In genomic region chr17:72615627-72615991, GRCh38 we compare ENCODE assay signal across 11 cellular contexts.
DNase-seq lines count a peak whose midpoint lies in the region; ATAC-seq, FAIRE-seq and TF ChIP-seq lines count a peak whose summit lies in the region.
"Had no signal": no experiment of that assay in that cellular context is flagged by ENCODE, and none has a peak within 500 bp of the region (broad histone marks: within the 10 kb centered on the region; RNA-seq: fewer than 3 reads in every experiment).

No MANE protein-coding gene starts in this region.

- H3K27me3 Mint-ChIP-seq in neural crest cell (ENCODE audit: low read depth) (peaks cover 10% of the 10 kb centered on the region), type B pancreatic cell (no peaks in the 10 kb centered on the region)
- H3K27me3 Mint-ChIP-seq: activated T-helper 17 cell treated with anti-CD3 and anti-CD28 coated beads, Interleukin-2, amount 50 U/mL, for 72 hours had no signal

- peaks cover 29% of the 10 kb centered on the region for H3K4me1 ChIP-seq in ectodermal cell (ENCODE audit: control insufficient read depth, insufficient read depth, low read length)
- H3K4me1 ChIP-seq: psoas muscle had no signal

- H3K36me3 ChIP-seq in ectodermal cell (ENCODE audit: control insufficient read depth, insufficient read depth, low read length) = no peaks in the 10 kb centered on the region

- H3K4me1 Mint-ChIP-seq in neural crest cell (peaks cover 59% of the 10 kb centered on the region), type B pancreatic cell (ENCODE audit: unreplicated experiment) (peaks cover 51% of the 10 kb centered on the region)

- ATAC-seq in HG02970 (IDR thresholded peaks at IDR 0.05; ENCODE audit: low FRiP score, unreplicated experiment) = no peak
- ATAC-seq: activated T-helper 17 cell treated with anti-CD3 and anti-CD28 coated beads, Interleukin-2, amount 50 U/mL, for 72 hours; psoas muscle had no signal

- no peaks in the 10 kb centered on the region for H3K27me3 ChIP-seq in ectodermal cell (ENCODE audit: control insufficient read depth, insufficient read depth, low read length, poor library complexity, severe bottlenecking)

- no peaks in the 10 kb centered on the region for H3K9me3 Mint-ChIP-seq in neural crest cell
- H3K9me3 Mint-ChIP-seq in type B pancreatic cell = no peaks in the 10 kb centered on the region
- H3K9me3 Mint-ChIP-seq: activated CD4-positive, alpha-beta memory T cell treated with anti-CD3 and anti-CD28 coated beads, Interleukin-2, amount 10 ng/mL, durations not matched to agents 7 days and 5 days; activated T-helper 17 cell treated with anti-CD3 and anti-CD28 coated beads, Interleukin-2, amount 50 U/mL, for 72 hours; dendritic cell treated with granulocyte-macrophage colony-stimulating factor and Interleukin-4, amounts not matched to agents 40 ng/mL and 50 ng/mL, for 4 days had no signal

- no peaks in the 10 kb centered on the region for H3K9me3 ChIP-seq in ectodermal cell (ENCODE audit: control insufficient read depth, low read length)
- H3K9me3 ChIP-seq: psoas muscle had no signal

- H3K4me3 ChIP-seq in ectodermal cell (ENCODE audit: insufficient read depth, low read depth, low read length) = no peak overlapping the region
- H3K4me3 ChIP-seq: psoas muscle had no signal

- FAIRE-seq in RCC 7860 (lab: Jason Lieb, UNC) = no peak

- H3K4me3 Mint-ChIP-seq in neural crest cell = peak overlapping the region; percentile 88
- peak overlapping the region; percentile 70 for H3K4me3 Mint-ChIP-seq in type B pancreatic cell
- H3K4me3 Mint-ChIP-seq: activated CD4-positive, alpha-beta memory T cell treated with anti-CD3 and anti-CD28 coated beads, Interleukin-2, amount 10 ng/mL, durations not matched to agents 7 days and 5 days; activated T-helper 17 cell treated with anti-CD3 and anti-CD28 coated beads, Interleukin-2, amount 50 U/mL, for 72 hours; dendritic cell treated with granulocyte-macrophage colony-stimulating factor and Interleukin-4, amounts not matched to agents 40 ng/mL and 50 ng/mL, for 4 days had no signal

- peak overlapping the region; percentile 81 for H3K27ac ChIP-seq in ectodermal cell (ENCODE audit: insufficient read depth, low read depth, low read length, poor library complexity, severe bottlenecking)
- H3K27ac ChIP-seq: psoas muscle had no signal

- H3K27ac Mint-ChIP-seq in neural crest cell (ENCODE audit: unreplicated experiment) = peak overlapping the region; percentile 97
- peak overlapping the region; percentile 60 for H3K27ac Mint-ChIP-seq in type B pancreatic cell
- H3K27ac Mint-ChIP-seq: activated CD4-positive, alpha-beta memory T cell treated with anti-CD3 and anti-CD28 coated beads, Interleukin-2, amount 10 ng/mL, durations not matched to agents 7 days and 5 days; activated T-helper 17 cell treated with anti-CD3 and anti-CD28 coated beads, Interleukin-2, amount 50 U/mL, for 72 hours; dendritic cell treated with granulocyte-macrophage colony-stimulating factor and Interleukin-4, amounts not matched to agents 40 ng/mL and 50 ng/mL, for 4 days had no signal

- 66 to 67% methylated on average over 6 of the region's 6 CpGs for WGBS in ectodermal cell, 2 experiments

- DNase-seq in RCC 7860 (ENCODE audit: low spot score) (peak; percentile 39), neural crest cell (ENCODE audit: low read depth, low spot score) (no peak), type B pancreatic cell (ENCODE audit: extremely low spot score, unreplicated experiment) (no peak)
- DNase-seq in activated naive CD4-positive, alpha-beta T cell treated with Interleukin-2 at 50 U/mL for 16 hours = no peak
- no peak for DNase-seq in activated effector memory CD4-positive, alpha-beta T cell treated with Interleukin-2 at 50 U/mL for 16 hours
- DNase-seq: activated CD4-positive, alpha-beta memory T cell treated with anti-CD3 and anti-CD28 coated beads, Interleukin-2, amount 10 ng/mL, durations not matched to agents 7 days and 5 days; psoas muscle had no signal

- no peak for TF ChIP-seq CTCF in neural crest cell (conservative IDR thresholded peaks at IDR 0.05)
- TF ChIP-seq CTCF in type B pancreatic cell (conservative IDR thresholded peaks at IDR 0.05) = no peak

- H3K36me3 Mint-ChIP-seq in neural crest cell (ENCODE audit: low read depth) (no peaks in the 10 kb centered on the region), type B pancreatic cell (no peaks in the 10 kb centered on the region)
